ENCODE assay signal across 22 cellular contexts in genomic region chrX:130887392-130887791, GRCh38. TPM values are rescaled to one million over a fixed set of nuclear protein-coding genes. Genes with fewer than 3 reads are reported as not detected.
DNase-seq lines count a peak whose midpoint lies in the region; ATAC-seq and TF ChIP-seq lines count a peak whose summit lies in the region.
"Had no signal": no experiment of that assay in that cellular context is flagged by ENCODE, and none has a peak within 500 bp of the region (broad histone marks: within the 10 kb centered on the region; RNA-seq: fewer than 3 reads in every experiment).

No MANE protein-coding gene starts in this region.

- CTCF ChIA-PET in CD4-positive, alpha-beta T cell (lab: Charles Lee), result no interaction called here

- H3K27me3 ChIP-seq in CD4-positive, alpha-beta T cell (ENCODE audit: control insufficient read depth, insufficient read depth, low read length), result no peaks in the 10 kb centered on the region
- H3K27me3 ChIP-seq in kidney epithelial cell (ENCODE audit: control insufficient read depth, insufficient read depth, low read length) (no peaks in the 10 kb centered on the region), esophagus squamous epithelium (no peaks in the 10 kb centered on the region)
- H3K27me3 ChIP-seq: heart left ventricle had no signal

- intact Hi-C loops in CD4-positive, alpha-beta T cell (cut with DNase I, micrococcal nuclease), result no loop called here
- intact Hi-C loops in esophagus squamous epithelium (cut with DNase I), result no loop called here

- H3K27ac Mint-ChIP-seq in CD4-positive, alpha-beta T cell, result no peak overlapping the region
- H3K27ac Mint-ChIP-seq: H9 had no signal

- TF ChIP-seq CTCF in CD4-positive, alpha-beta T cell (IDR thresholded peaks at IDR 0.05), result no peak
- TF ChIP-seq CTCF in kidney epithelial cell (IDR thresholded peaks at IDR 0.05; ENCODE audit: insufficient read depth, low read length, poor library complexity, severe bottlenecking), result no peak
- TF ChIP-seq CTCF in esophagus squamous epithelium (IDR thresholded peaks at IDR 0.05), result no peak

- H3K27ac ChIP-seq in CD4-positive, alpha-beta T cell (ENCODE audit: low read depth, low read length), result no peak overlapping the region
- H3K27ac ChIP-seq in esophagus squamous epithelium, result no peak overlapping the region
- H3K27ac ChIP-seq: BLaER1 treated with 17β-estradiol and CSF1 and Interleukin-3, amounts not matched to agents 10 nM and 100 nM; heart left ventricle had no signal

- no peaks in the 10 kb centered on the region for H3K36me3 Mint-ChIP-seq in CD4-positive, alpha-beta T cell (ENCODE audit: low read depth)

- DNase-seq in CD4-positive, alpha-beta T cell, result no peak
- DNase-seq in NCI-H1105 treated with DMSO at 0.1 percent for 48 hours (lab: John Stamatoyannopoulos, UW), result peak; percentile 79
- peak; percentile 51 for DNase-seq in NCI-H2227 (lab: John Stamatoyannopoulos, UW; ENCODE audit: unreplicated experiment)
- no peak for DNase-seq in kidney epithelial cell (ENCODE audit: low read depth)
- no peak for DNase-seq in esophagus squamous epithelium (lab: John Stamatoyannopoulos, UW)
- no peak for DNase-seq in NCI-H2029 treated with DMSO at 0.1 percent for 48 hours (lab: John Stamatoyannopoulos, UW)
- no peak for DNase-seq in midbrain (lab: John Stamatoyannopoulos, UW)
- DNase-seq: activated gamma-delta T cell; Calu3; effector CD4-positive, alpha-beta T cell; H9; heart left ventricle; KG1; left cardiac atrium; mesenchymal stem cell; NCI-H2081 treated with DMSO at 0.1 percent for 48 hours; NK-92 treated with Interleukin-12 subunit alpha and Interleukin-12 subunit beta, amount 100 ng/mL, for 24 hours; stimulated activated CD4-positive, alpha-beta T cell treated with anti-CD3 and anti-CD28 coated beads, Interleukin-2, amount 100 ng/mL, for 24 hours; T-helper 2 cell had no signal

- WGBS in esophagus squamous epithelium, 2 donors, result 73 to 91% methylated on average over 7 of the region's 7 CpGs

- no peaks in the 10 kb centered on the region for H3K4me1 ChIP-seq in esophagus squamous epithelium
- H3K4me1 ChIP-seq: BLaER1 treated with 17β-estradiol and CSF1 and Interleukin-3, amounts not matched to agents 10 nM and 100 nM had no signal

- TF ChIP-seq POLR2A in esophagus squamous epithelium (IDR thresholded peaks at IDR 0.05), result no peak

- ATAC-seq in CD4-positive, alpha-beta T cell (ENCODE audit: poor library complexity), result no peak
- ATAC-seq: GM12878, heart left ventricle, left cardiac atrium had no signal

- no peaks in the 10 kb centered on the region for H3K9me3 Mint-ChIP-seq in CD4-positive, alpha-beta T cell
- H3K9me3 Mint-ChIP-seq: H9 had no signal

- no peaks in the 10 kb centered on the region for H3K36me3 ChIP-seq in kidney epithelial cell (ENCODE audit: control insufficient read depth, insufficient read depth, low read length)
- H3K36me3 ChIP-seq in esophagus squamous epithelium, result no peaks in the 10 kb centered on the region
- H3K36me3 ChIP-seq: BLaER1 treated with 17β-estradiol and CSF1 and Interleukin-3, amounts not matched to agents 10 nM and 100 nM; heart left ventricle had no signal

- POLR2A ChIA-PET in CD4-positive, alpha-beta T cell (lab: Charles Lee), result interaction anchor here (0.6 kb wide), 1 partner anchor 13 kb away, joined by 3 read pairs; no protein-coding TSS in a partner anchor

- H3K4me1 Mint-ChIP-seq in CD4-positive, alpha-beta T cell (ENCODE audit: low read depth), result peaks cover 39% of the 10 kb centered on the region

- no peaks in the 10 kb centered on the region for H3K27me3 Mint-ChIP-seq in CD4-positive, alpha-beta T cell

- H3K4me3 ChIP-seq in kidney epithelial cell (ENCODE audit: low read depth, low read length) (peak overlapping the region; percentile 3), esophagus squamous epithelium (no peak overlapping the region)
- H3K4me3 ChIP-seq: BLaER1 treated with 17β-estradiol and CSF1 and Interleukin-3, amounts not matched to agents 10 nM and 100 nM; GM12878; smooth muscle cell had no signal

- H3K9me3 ChIP-seq in CD4-positive, alpha-beta T cell (ENCODE audit: control insufficient read depth, low read length), result no peaks in the 10 kb centered on the region
- H3K9me3 ChIP-seq in esophagus squamous epithelium, result no peaks in the 10 kb centered on the region
- H3K9me3 ChIP-seq: BLaER1 treated with 17β-estradiol and CSF1 and Interleukin-3, amounts not matched to agents 10 nM and 100 nM; heart left ventricle had no signal

- H3K4me3 Mint-ChIP-seq in CD4-positive, alpha-beta T cell, result peak overlapping the region; percentile 38
- H3K4me3 Mint-ChIP-seq: H9 had no signal

RNA-seq across cellular contexts. Expression of gene ENOX2, which starts 15.6 kb away (rescaled TPM):
- 1 to 10 TPM; 4.0 to 6.5 TPM for total RNA-seq in CD4-positive, alpha-beta T cell
- total RNA-seq in kidney epithelial cell (7.7 and 15.1 TPM in 2 replicates), esophagus squamous epithelium (10 to 100 TPM in 2 of 4 donors, 1 to 10 TPM in 2; 5.4 to 13.7 (median 11.4) TPM)

Comparison
In these comparisons a context has a peak if more than half of its experiments do, and no peak if none do; other contexts are left out.
1. DNase-seq: peak in NCI-H1105 treated with DMSO at 0.1 percent for 48 hours (single experiment) and NCI-H2227 (single experiment); none in CD4-positive, alpha-beta T cell (0 of 10), kidney epithelial cell (single experiment), esophagus squamous epithelium (single experiment), NCI-H2029 treated with DMSO at 0.1 percent for 48 hours (single experiment) and midbrain (single experiment).